In genomic region chr2:62934501-62934900, GRCh38 we compare ENCODE assay signal across 23 cellular contexts.
"Had no signal": no experiment of that assay in that cellular context is flagged by ENCODE, and none has a peak within 500 bp of the region (broad histone marks: within the 10 kb centered on the region; RNA-seq: fewer than 3 reads in every experiment).

No MANE protein-coding gene starts in this region.

- H3K27me3 Mint-ChIP-seq: activated CD4-positive, alpha-beta memory T cell treated with anti-CD3 and anti-CD28 coated beads for 36 hours; activated CD4-positive, alpha-beta T cell treated with anti-CD3 and anti-CD28 coated beads for 36 hours; central memory CD8-positive, alpha-beta T cell; memory B cell; natural killer cell treated with Interleukin-12 subunit alpha and Interleukin-12 subunit beta and Interleukin-15 and Interleukin-18, amount 100 ng/mL, for 72 hours; type B pancreatic cell had no signal

- DNase-seq: activated CD4-positive, alpha-beta memory T cell treated with anti-CD3 and anti-CD28 coated beads for 36 hours; activated CD4-positive, alpha-beta T cell treated with anti-CD3 and anti-CD28 coated beads for 36 hours; activated effector memory CD4-positive, alpha-beta T cell treated with anti-CD3 and anti-CD28 coated beads, Interleukin-2, amount 50 U/mL, for 16 hours; activated T-cell treated with anti-CD3 and anti-CD28 coated beads, Interleukin-2, amount 50 U/mL, for 4 hours; cortex of kidney; effector CD4-positive, alpha-beta T cell; esophagus squamous epithelium; left lung; retina; SK-N-SH; stimulated activated CD4-positive, alpha-beta T cell treated with anti-CD3 and anti-CD28 coated beads, Interleukin-4, amount 100 ng/mL, for 24 hours; stimulated activated naive CD4-positive, alpha-beta T cell treated with Interleukin-2 at 50 U/mL for 16 hours; T-helper 1 cell; T1000 had no signal

- H3K27me3 ChIP-seq: esophagus squamous epithelium, left lung, suprapubic skin had no signal

- H3K36me3 Mint-ChIP-seq: activated CD4-positive, alpha-beta memory T cell treated with anti-CD3 and anti-CD28 coated beads for 36 hours; activated naive CD4-positive, alpha-beta T cell treated with anti-CD3 and anti-CD28 coated beads, Interleukin-2, amount 50 U/mL, for 72 hours; natural killer cell treated with Interleukin-12 subunit alpha and Interleukin-12 subunit beta and Interleukin-15 and Interleukin-18, amount 100 ng/mL, for 72 hours; type B pancreatic cell had no signal

- H3K9me3 Mint-ChIP-seq: activated CD4-positive, alpha-beta memory T cell treated with anti-CD3 and anti-CD28 coated beads for 36 hours; activated naive CD4-positive, alpha-beta T cell treated with anti-CD3 and anti-CD28 coated beads, Interleukin-2, amount 50 U/mL, for 72 hours; activated T-cell treated with anti-CD3 and anti-CD28 coated beads, Interleukin-2, amount 50 U/mL, for 4 hours; central memory CD8-positive, alpha-beta T cell; memory B cell; natural killer cell treated with Interleukin-12 subunit alpha and Interleukin-12 subunit beta and Interleukin-15 and Interleukin-18, amount 100 ng/mL, for 72 hours; type B pancreatic cell had no signal

- FAIRE-seq: keratinocyte had no signal

- H3K9me3 ChIP-seq: esophagus squamous epithelium, left lung, SK-N-SH, suprapubic skin had no signal

- H3K4me3 ChIP-seq: esophagus squamous epithelium, left lung, skin epidermis, suprapubic skin had no signal

- H3K9ac ChIP-seq: SK-N-SH had no signal

- H3K4me1 Mint-ChIP-seq: activated CD4-positive, alpha-beta T cell treated with anti-CD3 and anti-CD28 coated beads for 36 hours; central memory CD8-positive, alpha-beta T cell; memory B cell had no signal

- H3K4me3 Mint-ChIP-seq: activated CD4-positive, alpha-beta memory T cell treated with anti-CD3 and anti-CD28 coated beads for 36 hours; activated CD4-positive, alpha-beta T cell treated with anti-CD3 and anti-CD28 coated beads for 36 hours; activated T-cell treated with anti-CD3 and anti-CD28 coated beads, Interleukin-2, amount 50 U/mL, for 4 hours; central memory CD8-positive, alpha-beta T cell; memory B cell; natural killer cell treated with Interleukin-12 subunit alpha and Interleukin-12 subunit beta and Interleukin-15 and Interleukin-18, amount 100 ng/mL, for 72 hours; type B pancreatic cell had no signal

- H3K4me2 ChIP-seq: SK-N-SH had no signal

- H3K27ac Mint-ChIP-seq: activated CD4-positive, alpha-beta memory T cell treated with anti-CD3 and anti-CD28 coated beads for 36 hours; activated CD4-positive, alpha-beta T cell treated with anti-CD3 and anti-CD28 coated beads for 36 hours; activated naive CD4-positive, alpha-beta T cell treated with anti-CD3 and anti-CD28 coated beads, Interleukin-2, amount 50 U/mL, for 72 hours; memory B cell; natural killer cell treated with Interleukin-12 subunit alpha and Interleukin-12 subunit beta and Interleukin-15 and Interleukin-18, amount 100 ng/mL, for 72 hours; type B pancreatic cell had no signal

- ATAC-seq: activated CD4-positive, alpha-beta T cell treated with anti-CD3 and anti-CD28 coated beads for 36 hours; activated naive CD4-positive, alpha-beta T cell treated with anti-CD3 and anti-CD28 coated beads, Interleukin-2, amount 50 U/mL, for 72 hours; activated T-cell treated with anti-CD3 and anti-CD28 coated beads, Interleukin-2, amount 50 U/mL, for 4 hours; left lung; natural killer cell treated with Interleukin-12 subunit alpha and Interleukin-12 subunit beta and Interleukin-15 and Interleukin-18, amount 100 ng/mL, for 72 hours had no signal

- H3K4me1 ChIP-seq: esophagus squamous epithelium, left lung, suprapubic skin had no signal

- H3K36me3 ChIP-seq: esophagus squamous epithelium, left lung, suprapubic skin had no signal

- H3K27ac ChIP-seq: esophagus squamous epithelium, left lung, skin epidermis, suprapubic skin, VCaP had no signal
